In the genomic region with DNA sequence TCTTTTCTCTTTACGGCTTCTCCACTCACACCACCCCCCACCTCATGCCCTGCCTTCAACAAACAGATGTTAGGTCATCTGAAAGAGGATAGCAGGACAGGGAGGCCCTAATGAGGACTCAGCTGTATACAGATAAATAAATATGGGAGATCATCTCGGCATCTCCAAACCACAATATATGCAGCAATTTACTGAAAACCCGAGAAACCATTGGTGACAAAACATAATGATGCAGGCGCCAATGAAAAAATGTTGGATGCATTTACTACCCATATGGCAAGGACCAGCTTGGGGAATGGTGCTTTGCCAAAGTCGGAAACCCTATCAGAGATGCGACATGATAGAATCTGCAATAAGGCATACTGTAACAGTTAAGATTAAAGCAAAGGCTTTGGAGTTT, we compare ENCODE assay signal across 28 cellular contexts.
DNase-seq lines count a peak whose midpoint lies in the region; FAIRE-seq and TF ChIP-seq lines count a peak whose summit lies in the region.
"Had no signal": no experiment of that assay in that cellular context is flagged by ENCODE, and none has a peak within 500 bp of the region (broad histone marks: within the 10 kb centered on the region; RNA-seq: fewer than 3 reads in every experiment).

No MANE protein-coding gene starts in this region.

- no peaks in the 10 kb centered on the region for H3K79me1 ChIP-seq in neuronal stem cell (ENCODE audit: low read depth, low read length)

- no peak overlapping the region for H3K9ac ChIP-seq in neuronal stem cell (ENCODE audit: low read depth, low read length, poor library complexity)
- H3K9ac ChIP-seq: BLaER1 treated with 17β-estradiol and CSF1 and Interleukin-3, amounts not matched to agents 10 nM and 100 nM; GM23248; KMS-11 had no signal

- FAIRE-seq in endometrium (lab: Jason Lieb, UNC): peak; percentile 77
- FAIRE-seq: astrocyte, GM18507 had no signal

- H3K18ac ChIP-seq in neuronal stem cell (ENCODE audit: low read length): no peak overlapping the region

- peak; percentile 87 for DNase-seq in NCI-H446 treated with DMSO at 0.1 percent for 48 hours (lab: John Stamatoyannopoulos, UW)
- DNase-seq in globus pallidus (ENCODE audit: low spot score): no peak
- no peak for DNase-seq in NCI-H526 treated with DMSO at 0.1 percent for 48 hours (lab: John Stamatoyannopoulos, UW)
- DNase-seq in neuronal stem cell (ENCODE audit: low spot score): no peak
- no peak for DNase-seq in nucleus accumbens (lab: John Stamatoyannopoulos, UW)
- DNase-seq: activated CD4-positive, alpha-beta memory T cell treated with anti-CD3 and anti-CD28 coated beads for 36 hours; activated CD4-positive, CD25-positive, alpha-beta regulatory T cell treated with anti-CD3 and anti-CD28 coated beads, Interleukin-2, amount 50 U/mL, for 72 hours; activated T-cell treated with anti-CD3 and anti-CD28 coated beads, Interleukin-2, amount 50 U/mL, for 72 hours; COR-L47; DMS79 treated with DMSO at 0.1 percent for 48 hours; foreskin melanocyte; GM23248; MG63; NCI-H510A; ovary; Right ventricle myocardium superior; stimulated activated naive CD4-positive, alpha-beta T cell treated with Interleukin-2 at 50 U/mL for 16 hours had no signal

- H3K9me3 Mint-ChIP-seq in nephron: no peaks in the 10 kb centered on the region
- H3K9me3 Mint-ChIP-seq: activated CD4-positive, alpha-beta memory T cell treated with anti-CD3 and anti-CD28 coated beads for 36 hours had no signal

- H2BK12ac ChIP-seq in neuronal stem cell (ENCODE audit: low read length): no peak overlapping the region

- H3K27ac Mint-ChIP-seq in nephron: peak overlapping the region; percentile 78 to 96 (median 90)
- H3K27ac Mint-ChIP-seq: activated CD4-positive, alpha-beta memory T cell treated with anti-CD3 and anti-CD28 coated beads for 36 hours; activated T-cell treated with anti-CD3 and anti-CD28 coated beads, Interleukin-2, amount 50 U/mL, for 72 hours; natural killer cell treated with Interleukin-12 subunit alpha and Interleukin-12 subunit beta and Interleukin-15 and Interleukin-18, amount 100 ng/mL, for 72 hours had no signal

- no peak overlapping the region for H3K14ac ChIP-seq in neuronal stem cell (ENCODE audit: low read length)

- H3K27me3 Mint-ChIP-seq in nephron (ENCODE audit: low read depth): no peaks in the 10 kb centered on the region
- H3K27me3 Mint-ChIP-seq: activated CD4-positive, alpha-beta memory T cell treated with anti-CD3 and anti-CD28 coated beads for 36 hours; natural killer cell treated with Interleukin-12 subunit alpha and Interleukin-12 subunit beta and Interleukin-15 and Interleukin-18, amount 100 ng/mL, for 72 hours had no signal

- no CpG with 5 or more reads among the region's 6 CpGs for WGBS in neuronal stem cell (ENCODE audit: extremely low coverage in 2 of 2, insufficient read length in 2 of 2, insufficient replicate concordance in 1 of 2), 2 donors

- POLR2A ChIA-PET in HEK293 (lab: Yijun Ruan, JAX): no interaction called here

- TF ChIP-seq CTCF in HEK293 (tag by site-specific recombination; IDR thresholded peaks at IDR 0.05) (no peak), nephron (IDR thresholded peaks at IDR 0.05; ENCODE audit: unreplicated experiment in 3 of 3) (no peak)

- no peak overlapping the region for H2BK5ac ChIP-seq in neuronal stem cell (ENCODE audit: low read length)

- peak overlapping the region; percentile 1 to 51 (median 18) for H3K4me3 Mint-ChIP-seq in nephron
- H3K4me3 Mint-ChIP-seq: activated CD4-positive, alpha-beta memory T cell treated with anti-CD3 and anti-CD28 coated beads for 36 hours; activated T-cell treated with anti-CD3 and anti-CD28 coated beads, Interleukin-2, amount 50 U/mL, for 72 hours; natural killer cell treated with Interleukin-12 subunit alpha and Interleukin-12 subunit beta and Interleukin-15 and Interleukin-18, amount 100 ng/mL, for 72 hours had no signal

- no peak overlapping the region for H4K8ac ChIP-seq in neuronal stem cell (ENCODE audit: low read depth, low read length)

- no peak overlapping the region for H3K23ac ChIP-seq in neuronal stem cell (ENCODE audit: low read depth, low read length, poor library complexity)

- H3K9me3 ChIP-seq in HEK293 (ENCODE audit: control insufficient read depth, insufficient read depth, low read depth, low read length) (no peaks in the 10 kb centered on the region), neuronal stem cell (replicated peaks in 1 of 2; ENCODE audit: control insufficient read depth in 2 of 2, insufficient read depth in 1 of 2, low read depth in 1 of 2, low read length in 2 of 2) (no peaks in the 10 kb centered on the region)
- H3K9me3 ChIP-seq: BLaER1 treated with 17β-estradiol and CSF1 and Interleukin-3, amounts not matched to agents 10 nM and 100 nM; MG63; ovary had no signal

- peaks cover 15% of the 10 kb centered on the region for H3K36me3 Mint-ChIP-seq in nephron (ENCODE audit: low read depth)
- H3K36me3 Mint-ChIP-seq: activated CD4-positive, alpha-beta memory T cell treated with anti-CD3 and anti-CD28 coated beads for 36 hours; natural killer cell treated with Interleukin-12 subunit alpha and Interleukin-12 subunit beta and Interleukin-15 and Interleukin-18, amount 100 ng/mL, for 72 hours had no signal

- no peak overlapping the region for H2BK120ac ChIP-seq in neuronal stem cell (ENCODE audit: low read depth, low read length)

- no peak overlapping the region for H3K4me2 ChIP-seq in neuronal stem cell (ENCODE audit: insufficient read depth, low read length, poor library complexity, severe bottlenecking)
- H3K4me2 ChIP-seq: BLaER1 treated with 17β-estradiol and CSF1 and Interleukin-3, amounts not matched to agents 10 nM and 100 nM; KMS-11; smooth muscle cell had no signal

- H3K27ac ChIP-seq in HEK293 (ENCODE audit: extremely low read depth, low read depth, low read length) (no peak overlapping the region), neuronal stem cell (replicated peaks; ENCODE audit: low read length) (no peak overlapping the region)
- H3K27ac ChIP-seq: BLaER1 treated with 17β-estradiol and CSF1 and Interleukin-3, amounts not matched to agents 10 nM and 100 nM; GM23248; HL-60; KMS-11 had no signal

- H3K4me1 Mint-ChIP-seq in nephron: peaks cover 42% of the 10 kb centered on the region

- H3K36me3 ChIP-seq in HEK293 (ENCODE audit: control insufficient read depth in 2 of 2, insufficient read depth in 1 of 2, low read length in 2 of 2) (no peaks in the 10 kb centered on the region), neuronal stem cell (replicated peaks in 1 of 2; ENCODE audit: control insufficient read depth in 2 of 2, insufficient read depth in 2 of 2, low read length in 2 of 2) (no peaks in the 10 kb centered on the region)
- H3K36me3 ChIP-seq: BLaER1 treated with 17β-estradiol and CSF1 and Interleukin-3, amounts not matched to agents 10 nM and 100 nM; MG63; ovary had no signal

- no peak overlapping the region for H3K4ac ChIP-seq in neuronal stem cell (ENCODE audit: low read length)

- CTCF ChIA-PET in HEK293 (lab: Yijun Ruan, JAX): interaction anchor here (0.8 to 3.4 kb wide), 3 partner anchors 12 to 208 kb away, joined by 3 to 17 read pairs (median 14); no protein-coding TSS in a partner anchor

- H4K91ac ChIP-seq in neuronal stem cell (ENCODE audit: low read depth, low read length, poor library complexity): no peak overlapping the region

- H2AK5ac ChIP-seq in neuronal stem cell (ENCODE audit: low read depth, low read length): no peak overlapping the region

- no peak overlapping the region for H2AFZ ChIP-seq in neuronal stem cell (ENCODE audit: low read length)
- H2AFZ ChIP-seq: GM23248 had no signal

- no peaks in the 10 kb centered on the region for H3K27me3 ChIP-seq in neuronal stem cell (ENCODE audit: control insufficient read depth in 3 of 3, insufficient read depth in 3 of 3, low read depth in 1 of 3, low read length in 3 of 3)
- H3K27me3 ChIP-seq: BLaER1 treated with 17β-estradiol and CSF1 and Interleukin-3, amounts not matched to agents 10 nM and 100 nM; ovary had no signal

- no peak overlapping the region for H2BK15ac ChIP-seq in neuronal stem cell (ENCODE audit: low read length)

- H3K4me3 ChIP-seq in HEK293 (ENCODE audit: low read depth, low read length) (no peak overlapping the region), neuronal stem cell (ENCODE audit: low read length in 2 of 2) (no peak overlapping the region)
- H3K4me3 ChIP-seq: BLaER1 treated with 17β-estradiol and CSF1 and Interleukin-3, amounts not matched to agents 10 nM and 100 nM; GM23248; lung; MG63; ovary; smooth muscle cell had no signal

- H3K4me1 ChIP-seq in HEK293 (ENCODE audit: control insufficient read depth, insufficient read depth, low read length) (no peaks in the 10 kb centered on the region), neuronal stem cell (ENCODE audit: control insufficient read depth in 2 of 2, insufficient read depth in 1 of 2, low read depth in 1 of 2, low read length in 2 of 2) (peaks cover 0 to 3% of the 10 kb centered on the region in 2 donors)

TF ChIP-seq in HEK293, 187 proteins besides CTCF, POLR2A, EP300 and RAD21 (continues in another document):
- TF ChIP-seq EGR2 (tag by site-specific recombination; IDR thresholded peaks at IDR 0.05; ENCODE audit: low read depth): no peak
- TF ChIP-seq, protein P1, sequence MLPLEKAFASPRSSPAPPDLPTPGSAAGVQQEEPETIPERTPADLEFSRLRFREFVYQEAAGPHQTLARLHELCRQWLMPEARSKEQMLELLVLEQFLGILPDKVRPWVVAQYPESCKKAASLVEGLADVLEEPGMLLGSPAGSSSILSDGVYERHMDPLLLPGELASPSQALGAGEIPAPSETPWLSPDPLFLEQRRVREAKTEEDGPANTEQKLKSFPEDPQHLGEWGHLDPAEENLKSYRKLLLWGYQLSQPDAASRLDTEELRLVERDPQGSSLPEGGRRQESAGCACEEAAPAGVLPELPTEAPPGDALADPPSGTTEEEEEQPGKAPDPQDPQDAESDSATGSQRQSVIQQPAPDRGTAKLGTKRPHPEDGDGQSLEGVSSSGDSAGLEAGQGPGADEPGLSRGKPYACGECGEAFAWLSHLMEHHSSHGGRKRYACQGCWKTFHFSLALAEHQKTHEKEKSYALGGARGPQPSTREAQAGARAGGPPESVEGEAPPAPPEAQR (tag by site-specific recombination; IDR thresholded peaks at IDR 0.05): no peak
